ENCODE assay signal across 31 cellular contexts in the genomic region with DNA sequence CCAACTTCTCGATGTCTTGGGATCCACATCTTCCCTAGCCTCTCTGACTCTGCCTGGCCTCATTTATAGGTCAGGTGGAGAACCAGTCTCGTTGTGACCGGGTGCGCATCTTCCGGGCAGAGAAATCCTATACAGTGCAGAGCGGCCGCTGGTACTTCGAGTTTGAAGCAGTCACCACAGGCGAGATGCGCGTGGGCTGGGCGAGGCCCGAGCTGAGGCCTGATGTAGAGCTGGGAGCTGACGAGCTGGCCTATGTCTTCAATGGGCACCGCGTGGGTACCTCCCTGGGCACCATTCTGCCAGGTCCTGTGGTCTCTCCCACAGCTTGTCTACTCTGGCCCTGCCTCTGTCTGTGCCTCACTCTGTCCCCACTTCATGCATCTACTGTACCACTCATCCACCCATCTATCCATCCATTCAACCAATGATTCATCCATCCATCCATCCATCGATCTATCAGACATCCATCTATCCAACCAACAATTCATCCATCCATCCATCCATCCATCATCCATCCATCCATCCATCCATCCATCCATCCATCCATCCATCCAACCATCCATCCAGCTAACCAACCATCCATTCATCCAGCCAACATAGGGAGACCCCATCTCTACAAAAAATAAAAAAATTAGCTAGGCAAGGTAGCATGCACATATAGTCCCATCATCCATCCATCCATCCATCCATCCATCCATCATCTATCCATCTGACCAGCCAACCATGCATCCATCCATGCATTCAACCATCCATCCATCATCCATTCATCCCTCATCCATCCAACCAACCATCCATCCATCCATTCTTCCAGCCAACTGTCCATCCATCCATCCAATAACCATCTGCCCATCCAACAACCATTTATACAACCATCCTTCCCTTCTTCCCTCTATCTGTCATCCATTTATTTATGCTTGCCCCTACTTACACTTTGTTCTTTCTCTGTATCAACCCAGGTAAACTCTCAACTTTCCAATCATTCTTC. TPM values are rescaled to one million over a fixed set of nuclear protein-coding genes. Genes with fewer than 3 reads are reported as not detected.
"Had no signal": no experiment of that assay in that cellular context is flagged by ENCODE, and none has a peak within 500 bp of the region (broad histone marks: within the 10 kb centered on the region; RNA-seq: fewer than 3 reads in every experiment).

No MANE protein-coding gene starts in this region.

- H3K79me2 ChIP-seq: parathyroid adenoma had no signal

- H3K36me3 ChIP-seq: neutrophil, ovary, spleen, suprapubic skin, tibial artery, transverse colon, upper lobe of left lung, uterus had no signal

- H3K27me3 ChIP-seq: ovary, testis, transverse colon, upper lobe of left lung, uterus had no signal

- H3K9me3 ChIP-seq: neutrophil, ovary, psoas muscle, suprapubic skin, testis, tibial artery, transverse colon, upper lobe of left lung had no signal

- H3K4me2 ChIP-seq: smooth muscle cell had no signal

- ATAC-seq: naive thymus-derived CD4-positive, alpha-beta T cell; natural killer cell treated with Interleukin-12 subunit alpha and Interleukin-12 subunit beta and Interleukin-15 and Interleukin-18, amount 100 ng/mL, for 72 hours; right cardiac atrium; sciatic nerve; stimulated activated memory B cell treated with anti-CD40 and anti-IgM and Interleukin-4, amounts not matched to agents 10 μg/mL and 1 μg/mL and 100 μg/mL, for 72 hours; stimulated activated naive CD8-positive, alpha-beta T cell treated with anti-CD3 and anti-CD28 coated beads, Interleukin-15, amount 100 ng/mL, for 72 hours; stimulated activated naive CD8-positive, alpha-beta T cell treated with anti-CD3 and anti-CD28 coated beads, Interleukin-15, Interleukin-2, amounts not matched to agents 100 U/mL and 50 U/mL, for 24 hours had no signal

- DNase-seq: naive thymus-derived CD4-positive, alpha-beta T cell; nephron progenitor cell; nucleus accumbens; ovary; psoas muscle; right cardiac atrium; spleen; stimulated activated CD4-positive, alpha-beta T cell treated with anti-CD3 and anti-CD28 coated beads, Interleukin-12 subunit alpha, Interleukin-12 subunit beta, amount 100 ng/mL, for 4 hours; stimulated activated CD4-positive, alpha-beta T cell treated with anti-CD3 and anti-CD28 coated beads, Interleukin-1b, Interleukin-23, amount 100 ng/mL, for 48 hours; stimulated activated CD4-positive, alpha-beta T cell treated with anti-CD3 and anti-CD28 coated beads, Interleukin-4, amount 100 ng/mL, for 1 hour; stimulated activated CD4-positive, alpha-beta T cell treated with anti-CD3 and anti-CD28 coated beads, Interleukin-4, amount 100 ng/mL, for 4 hours; stimulated activated CD8-positive, alpha-beta memory T cell treated with anti-CD3 and anti-CD28 coated beads, Interleukin-4, amount 100 ng/mL, for 48 hours; stimulated activated naive CD4-positive, alpha-beta T cell; stimulated activated naive CD8-positive, alpha-beta T cell treated with anti-CD3 and anti-CD28 coated beads, Interleukin-15, amount 100 ng/mL, for 72 hours; stimulated activated naive CD8-positive, alpha-beta T cell treated with anti-CD3 and anti-CD28 coated beads, Interleukin-15, Interleukin-2, amounts not matched to agents 100 U/mL and 50 U/mL, for 24 hours; substantia nigra; testis; tibial artery; transverse colon; uterus had no signal

- H3K9ac ChIP-seq: parathyroid adenoma had no signal

- H2AFZ ChIP-seq: parathyroid adenoma had no signal

- H3K4me3 ChIP-seq: ovary, psoas muscle, skin epidermis, smooth muscle cell, spleen, suprapubic skin, testis, tibial artery, transverse colon, upper lobe of left lung, uterus had no signal

- H3K4me1 ChIP-seq: parathyroid adenoma, spleen, suprapubic skin, testis, tibial artery, transverse colon, upper lobe of left lung, uterus had no signal

- H3K27ac ChIP-seq: neutrophil, ovary, parathyroid adenoma, skin epidermis, spleen, suprapubic skin, testis, tibial artery, transverse colon, upper lobe of left lung, uterus had no signal

RNA-seq across cellular contexts. Expression of gene RYR1, which starts 34.3 kb away (rescaled TPM):
- polyA plus RNA-seq: naive thymus-derived CD4-positive, alpha-beta T cell had no signal

RNA-seq across cellular contexts. Expression of gene RASGRP4, which starts 41.8 kb away (rescaled TPM):
- total RNA-seq: progenitor cell of endocrine pancreas, renal cortical epithelial cell, smooth muscle cell had no signal
- polyA plus RNA-seq: smooth muscle cell had no signal
